19 cellular contexts compared by ENCODE assay signal in the genomic region with DNA sequence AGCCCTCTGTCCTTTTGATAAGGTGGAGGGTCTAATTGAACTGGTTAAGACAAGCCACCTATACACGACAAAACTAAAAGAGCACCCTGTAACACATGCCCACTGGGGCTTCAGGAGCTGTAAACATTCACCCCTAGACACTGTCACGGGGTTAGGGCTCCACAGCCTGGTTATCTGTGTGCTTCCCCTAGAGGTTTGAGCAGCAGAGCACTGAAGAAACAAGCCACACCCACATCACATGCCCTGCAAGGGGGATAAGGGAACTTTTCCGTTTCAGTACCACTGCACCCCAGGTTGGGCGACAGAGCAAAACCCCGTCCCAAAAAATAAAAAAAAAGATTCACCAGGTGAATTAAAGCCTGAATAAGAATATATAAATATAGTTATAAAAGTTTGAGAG.
DNase-seq lines count a peak whose midpoint lies in the region; ATAC-seq and TF ChIP-seq lines count a peak whose summit lies in the region.
"Had no signal": no experiment of that assay in that cellular context is flagged by ENCODE, and none has a peak within 500 bp of the region (broad histone marks: within the 10 kb centered on the region; RNA-seq: fewer than 3 reads in every experiment).

No MANE protein-coding gene starts in this region.

- H3K4me1 ChIP-seq in GM23338 (ENCODE audit: insufficient read depth), result no peaks in the 10 kb centered on the region
- no peaks in the 10 kb centered on the region for H3K4me1 ChIP-seq in CD8-positive, alpha-beta memory T cell (ENCODE audit: insufficient read depth, low read length)
- H3K4me1 ChIP-seq: parathyroid adenoma, upper lobe of right lung had no signal

- no peaks in the 10 kb centered on the region for H3K9me3 Mint-ChIP-seq in GM23338
- peaks cover 2 to 13% (median 3%) of the 10 kb centered on the region in 5 donors for H3K9me3 Mint-ChIP-seq in CD8-positive, alpha-beta memory T cell
- H3K9me3 Mint-ChIP-seq: T-helper 1 cell treated with Interleukin-12 subunit alpha and Interleukin-12 subunit beta and Interleukin-4 antibody, amounts not matched to agents 30 μg/mL and 1 μg/mL, for 36 hours had no signal

- no peaks in the 10 kb centered on the region for H3K9me2 ChIP-seq in GM23338 (ENCODE audit: insufficient read depth)

- POLR2A ChIA-PET in CD8-positive, alpha-beta memory T cell (lab: Charles Lee), result no interaction called here

- no peak overlapping the region for H3K27ac ChIP-seq in GM23338 (ENCODE audit: low read depth)
- H3K27ac ChIP-seq in CD8-positive, alpha-beta memory T cell (ENCODE audit: low read depth, low read length), result no peak overlapping the region
- H3K27ac ChIP-seq: hepatocyte, parathyroid adenoma, upper lobe of right lung had no signal

- H3K36me3 ChIP-seq in GM23338 (ENCODE audit: insufficient read depth), result no peaks in the 10 kb centered on the region
- H3K36me3 ChIP-seq in CD8-positive, alpha-beta memory T cell (ENCODE audit: insufficient read depth, low read length), result no peaks in the 10 kb centered on the region
- H3K36me3 ChIP-seq: upper lobe of right lung had no signal

- peak; percentile 41 for DNase-seq in GM23338 (ENCODE audit: low spot score)
- DNase-seq in iris pigment epithelial cell (ENCODE audit: low read depth), result peak; percentile 2
- DNase-seq in CD8-positive, alpha-beta memory T cell, result no peak
- no peak for DNase-seq in NCI-H345 (lab: John Stamatoyannopoulos, UW)
- no peak for DNase-seq in NOMO-1 treated with DMSO at 0.1 percent for 48 hours (lab: John Stamatoyannopoulos, UW; ENCODE audit: unreplicated experiment)
- DNase-seq: activated CD8-positive, alpha-beta memory T cell treated with anti-CD3 and anti-CD28 coated beads, Interleukin-2, amount 50 U/mL, for 48 hours; AML-193; dermis blood vessel endothelial cell; DMS53; RPMI8226; small intestine; stimulated activated naive CD4-positive, alpha-beta T cell treated with Interleukin-2 at 50 U/mL for 16 hours; upper lobe of right lung had no signal

- H2AFZ ChIP-seq in GM23338, result peak overlapping the region; percentile 40
- H2AFZ ChIP-seq: hepatocyte, parathyroid adenoma had no signal

- CTCF ChIA-PET in CD8-positive, alpha-beta memory T cell (lab: Charles Lee), result no interaction called here

- H3K4me3 ChIP-seq in GM23338, result no peak overlapping the region
- no peak overlapping the region for H3K4me3 ChIP-seq in CD8-positive, alpha-beta memory T cell (ENCODE audit: low read length)
- H3K4me3 ChIP-seq: hepatocyte, upper lobe of right lung had no signal

- H3K4me2 ChIP-seq in GM23338, result no peak overlapping the region
- H3K4me2 ChIP-seq: hepatocyte had no signal

- 0 out of 4 replicates have a peak, but pooled peaks of 1 of the 2 experiments have one; percentile 3 for TF ChIP-seq CTCF in GM23338 (conservative IDR thresholded peaks at IDR 0.05; ENCODE audit: low read depth in 2 of 2)

- H4K20me1 ChIP-seq in GM23338 (replicated peaks; ENCODE audit: insufficient read depth), result no peaks in the 10 kb centered on the region

- ATAC-seq in GM18868 (IDR thresholded peaks at IDR 0.05; ENCODE audit: unreplicated experiment) (peak; percentile 96), GM23338 (peak; percentile 70), HG03460 (IDR thresholded peaks at IDR 0.05; ENCODE audit: unreplicated experiment) (peak; percentile 70)
- ATAC-seq: upper lobe of right lung had no signal

- no peak overlapping the region for H3K27ac Mint-ChIP-seq in GM23338
- no peak overlapping the region for H3K27ac Mint-ChIP-seq in CD8-positive, alpha-beta memory T cell
- H3K27ac Mint-ChIP-seq: activated naive CD4-positive, alpha-beta T cell treated with anti-CD3 and anti-CD28 coated beads, Interleukin-2, amount 50 U/mL, for 24 hours; T-helper 1 cell treated with Interleukin-12 subunit alpha and Interleukin-12 subunit beta and Interleukin-4 antibody, amounts not matched to agents 30 μg/mL and 1 μg/mL, for 36 hours had no signal

- H3K4me1 Mint-ChIP-seq in GM23338, result no peaks in the 10 kb centered on the region
- no peaks in the 10 kb centered on the region for H3K4me1 Mint-ChIP-seq in CD8-positive, alpha-beta memory T cell
- H3K4me1 Mint-ChIP-seq: activated naive CD4-positive, alpha-beta T cell treated with anti-CD3 and anti-CD28 coated beads, Interleukin-2, amount 50 U/mL, for 24 hours had no signal

- peaks cover 4% of the 10 kb centered on the region for H3K27me3 Mint-ChIP-seq in GM23338 (ENCODE audit: insufficient read depth, low read depth, poor library complexity)
- no peaks in the 10 kb centered on the region for H3K27me3 Mint-ChIP-seq in CD8-positive, alpha-beta memory T cell

- no peaks in the 10 kb centered on the region for H3K27me3 ChIP-seq in GM23338 (ENCODE audit: insufficient read depth)
- H3K27me3 ChIP-seq in CD8-positive, alpha-beta memory T cell (ENCODE audit: insufficient read depth, low read length, poor library complexity, severe bottlenecking), result no peaks in the 10 kb centered on the region
- H3K27me3 ChIP-seq: hepatocyte, upper lobe of right lung had no signal

- no peaks in the 10 kb centered on the region for H3K79me2 ChIP-seq in GM23338 (replicated peaks; ENCODE audit: insufficient read depth)
- H3K79me2 ChIP-seq: hepatocyte, parathyroid adenoma had no signal

- H3K4me3 Mint-ChIP-seq in GM23338, result no peak overlapping the region
- H3K4me3 Mint-ChIP-seq in CD8-positive, alpha-beta memory T cell, result no peak overlapping the region
- H3K4me3 Mint-ChIP-seq: activated naive CD4-positive, alpha-beta T cell treated with anti-CD3 and anti-CD28 coated beads, Interleukin-2, amount 50 U/mL, for 24 hours; T-helper 1 cell treated with Interleukin-12 subunit alpha and Interleukin-12 subunit beta and Interleukin-4 antibody, amounts not matched to agents 30 μg/mL and 1 μg/mL, for 36 hours had no signal

- no peaks in the 10 kb centered on the region for H3F3A ChIP-seq in GM23338 (replicated peaks; ENCODE audit: low read depth)

- H3K36me3 Mint-ChIP-seq in GM23338 (ENCODE audit: low read depth), result no peaks in the 10 kb centered on the region
- no peaks in the 10 kb centered on the region for H3K36me3 Mint-ChIP-seq in CD8-positive, alpha-beta memory T cell
- H3K36me3 Mint-ChIP-seq: activated naive CD4-positive, alpha-beta T cell treated with anti-CD3 and anti-CD28 coated beads, Interleukin-2, amount 50 U/mL, for 24 hours had no signal

- no peaks in the 10 kb centered on the region for H3K9me3 ChIP-seq in CD8-positive, alpha-beta memory T cell (ENCODE audit: low read length)
- H3K9me3 ChIP-seq: upper lobe of right lung had no signal

TF ChIP-seq in GM23338, 12 proteins besides CTCF, POLR2A, EP300 and RAD21 (continues in another document):
- TF ChIP-seq ETS1 (IDR thresholded peaks at IDR 0.05), result no peak
- TF ChIP-seq STAT1 (IDR thresholded peaks at IDR 0.05; ENCODE audit: unreplicated experiment), result no peak
- TF ChIP-seq EZH2phosphoT487 (IDR thresholded peaks at IDR 0.05; ENCODE audit: unreplicated experiment), result no peak
- TF ChIP-seq ZNF331 (CRISPR knock-in tag; IDR thresholded peaks at IDR 0.05; ENCODE audit: low read depth), result no peak
- TF ChIP-seq JUNB (IDR thresholded peaks at IDR 0.05; ENCODE audit: unreplicated experiment), result no peak
- TF ChIP-seq EZH2 (IDR thresholded peaks at IDR 0.05; ENCODE audit: low read depth, unreplicated experiment), result no peak
- TF ChIP-seq REST (IDR thresholded peaks at IDR 0.05; ENCODE audit: unreplicated experiment), result no peak
- no peak for TF ChIP-seq POLR2AphosphoS5 (IDR thresholded peaks at IDR 0.05; ENCODE audit: low read depth)
- no peak for TF ChIP-seq NANOG (IDR thresholded peaks at IDR 0.05; ENCODE audit: borderline replicate concordance)
- TF ChIP-seq ZNF114 (CRISPR knock-in tag; IDR thresholded peaks at IDR 0.05), result no peak

Comparison
In these comparisons a context has a peak if more than half of its experiments do, and no peak if none do; other contexts are left out.
1. DNase-seq: peak in GM23338 (single experiment) and iris pigment epithelial cell (single experiment); none in CD8-positive, alpha-beta memory T cell (0 of 5), NCI-H345 (single experiment) and NOMO-1 treated with DMSO at 0.1 percent for 48 hours (single experiment).
2. Peak in every context shown above with its lines, with median percentiles within 50 percentile points of each other: ATAC-seq.